Comparison of ENCODE assay signal across 9 cellular contexts in genomic region chr5:374631-375335, GRCh38. TPM values are rescaled to one million over a fixed set of nuclear protein-coding genes. Genes with fewer than 3 reads are reported as not detected.
DNase-seq lines count a peak whose midpoint lies in the region; ATAC-seq, FAIRE-seq and TF ChIP-seq lines count a peak whose summit lies in the region.
"Had no signal": no experiment of that assay in that cellular context is flagged by ENCODE, and none has a peak within 500 bp of the region (broad histone marks: within the 10 kb centered on the region; RNA-seq: fewer than 3 reads in every experiment).

No MANE protein-coding gene starts in this region.

- H3K9ac ChIP-seq in kidney (ENCODE audit: low read length in 2 of 2) (no peak overlapping the region), trophoblast cell (ENCODE audit: low read length) (no peak overlapping the region)

- peak; percentile 53 for DNase-seq in Right ventricle myocardium inferior (ENCODE audit: missing footprints)
- no peak for DNase-seq in left cardiac atrium
- DNase-seq in activated CD8-positive, alpha-beta memory T cell treated with anti-CD3 and anti-CD28 coated beads, Interleukin-2, amount 50 U/mL, for 4 hours: peak; percentile 13
- peak; percentile 68 for DNase-seq in kidney
- peak; percentile 61 for DNase-seq in upper lobe of right lung
- DNase-seq in PC-9: no peak
- DNase-seq in trophoblast cell: no peak
- no peak for DNase-seq in effector CD4-positive, alpha-beta T cell
- DNase-seq: NCI-H526 treated with DMSO at 0.1 percent for 48 hours had no signal

- H3K18ac ChIP-seq in trophoblast cell (ENCODE audit: low read length): no peak overlapping the region

- H4K8ac ChIP-seq in trophoblast cell (ENCODE audit: low read depth, low read length): no peak overlapping the region

- BruUV-seq in PC-9 (replicated peaks; lab: Mats Ljungman, UMichigan): no TSS peak

- H3K9me3 ChIP-seq in kidney (ENCODE audit: control insufficient read depth in 1 of 2, low read length in 2 of 2): no peaks in the 10 kb centered on the region
- no peaks in the 10 kb centered on the region for H3K9me3 ChIP-seq in upper lobe of right lung
- H3K9me3 ChIP-seq in PC-9 (ENCODE audit: insufficient read depth, low read depth): no peaks in the 10 kb centered on the region
- H3K9me3 ChIP-seq in trophoblast cell (ENCODE audit: insufficient read depth, low read depth, low read length): no peaks in the 10 kb centered on the region

- no peak overlapping the region for H2BK5ac ChIP-seq in trophoblast cell (ENCODE audit: low read depth, low read length, poor library complexity)

- no peaks in the 10 kb centered on the region for H3K79me2 ChIP-seq in PC-9 (ENCODE audit: low read depth)
- H3K79me2 ChIP-seq in trophoblast cell (ENCODE audit: control insufficient read depth, insufficient read depth, low read length, poor library complexity): no peaks in the 10 kb centered on the region

- FAIRE-seq in kidney (lab: Jason Lieb, UNC): no peak

- H3K4me2 ChIP-seq in PC-9 (no peak overlapping the region), trophoblast cell (ENCODE audit: low read length) (no peak overlapping the region)

- no peaks in the 10 kb centered on the region for H3K27me3 ChIP-seq in upper lobe of right lung
- H3K27me3 ChIP-seq in PC-9 (ENCODE audit: insufficient read depth, low read depth): no peaks in the 10 kb centered on the region
- peaks cover 11% of the 10 kb centered on the region for H3K27me3 ChIP-seq in trophoblast cell (ENCODE audit: insufficient read depth, low read length)

- H3F3A ChIP-seq in PC-9 (ENCODE audit: insufficient read depth, low read depth): no peaks in the 10 kb centered on the region

- no peaks in the 10 kb centered on the region for H3K4me1 ChIP-seq in kidney (ENCODE audit: control insufficient read depth in 1 of 2, insufficient read depth in 1 of 2, low read depth in 1 of 2, low read length in 2 of 2)
- peaks cover 26% of the 10 kb centered on the region for H3K4me1 ChIP-seq in upper lobe of right lung
- H3K4me1 ChIP-seq in PC-9 (replicated peaks; ENCODE audit: insufficient read depth): no peaks in the 10 kb centered on the region
- H3K4me1 ChIP-seq in trophoblast cell (ENCODE audit: control insufficient read depth in 1 of 2, insufficient read depth in 2 of 2, low read length in 2 of 2): peaks cover 9% of the 10 kb centered on the region in 2 experiments

- H4K20me1 ChIP-seq in PC-9 (ENCODE audit: insufficient read depth): peaks cover 18% of the 10 kb centered on the region

- H3K79me1 ChIP-seq in trophoblast cell (ENCODE audit: low read length): peaks cover 2% of the 10 kb centered on the region

- H2BK12ac ChIP-seq in trophoblast cell (ENCODE audit: low read length): no peak overlapping the region

- no peak overlapping the region for H3K23ac ChIP-seq in trophoblast cell (ENCODE audit: low read length)

- H3K36me3 ChIP-seq in kidney (ENCODE audit: control insufficient read depth in 1 of 2, insufficient read depth in 2 of 2, low read length in 2 of 2) (no peaks in the 10 kb centered on the region), upper lobe of right lung (no peaks in the 10 kb centered on the region), PC-9 (ENCODE audit: low read depth) (no peaks in the 10 kb centered on the region), trophoblast cell (ENCODE audit: control insufficient read depth in 1 of 2, insufficient read depth in 2 of 2, low read length in 2 of 2) (no peaks in the 10 kb centered on the region)

- H3K9me2 ChIP-seq in PC-9 (ENCODE audit: insufficient read depth): no peaks in the 10 kb centered on the region

- intact Hi-C loops in Right ventricle myocardium inferior (cut with DNase I): no loop called here
- intact Hi-C loops in left cardiac atrium (cut with DNase I): no loop called here
- intact Hi-C loops in kidney (cut with DNase I): no loop called here
- intact Hi-C loops in upper lobe of right lung (cut with DNase I): no loop called here
- intact Hi-C loops in PC-9 (cut with micrococcal nuclease; ENCODE audit: unreplicated experiment): no loop called here

- no peak overlapping the region for H4K12ac ChIP-seq in trophoblast cell (ENCODE audit: low read depth, low read length)

- H2AFZ ChIP-seq in PC-9: no peak overlapping the region
- no peak overlapping the region for H2AFZ ChIP-seq in trophoblast cell (ENCODE audit: insufficient read depth, low read length, poor library complexity)

- no CpG with 5 or more reads among the region's 19 CpGs for WGBS in trophoblast cell (ENCODE audit: extremely low coverage, insufficient coverage, insufficient read length)

- H4K91ac ChIP-seq in trophoblast cell (ENCODE audit: low read depth, low read length): no peak overlapping the region

- ATAC-seq in Right ventricle myocardium inferior: no peak
- no peak for ATAC-seq in left cardiac atrium
- ATAC-seq in upper lobe of right lung: no peak

- no peak overlapping the region for H3K4me3 ChIP-seq in kidney (ENCODE audit: low read length in 2 of 2)
- H3K4me3 ChIP-seq in upper lobe of right lung: no peak overlapping the region
- H3K4me3 ChIP-seq in PC-9: no peak overlapping the region
- H3K4me3 ChIP-seq in trophoblast cell (ENCODE audit: low read depth, low read length): no peak overlapping the region

- CTCF ChIA-PET in PC-9 (lab: Charles Lee): no interaction called here

- H2BK120ac ChIP-seq in trophoblast cell (ENCODE audit: insufficient read depth, low read length, poor library complexity): no peak overlapping the region

- H3K27ac ChIP-seq in kidney (ENCODE audit: low read depth in 2 of 2, low read length in 2 of 2) (no peak overlapping the region), upper lobe of right lung (no peak overlapping the region), PC-9 (no peak overlapping the region), trophoblast cell (ENCODE audit: low read depth, low read length) (no peak overlapping the region)

- H3K4ac ChIP-seq in trophoblast cell (ENCODE audit: low read depth, low read length): no peak overlapping the region

- POLR2A ChIA-PET in PC-9 (lab: Charles Lee; ENCODE audit: unreplicated experiment): interaction anchor here (0.6 kb wide), 2 partner anchors 8 to 756 kb away, joined by 3 read pairs; no protein-coding TSS in a partner anchor

- H2AK5ac ChIP-seq in trophoblast cell (ENCODE audit: low read length): no peak overlapping the region

- no peak for TF ChIP-seq CTCF in kidney (IDR thresholded peaks at IDR 0.05; ENCODE audit: borderline replicate concordance, extremely low read depth, insufficient read depth)
- no peak for TF ChIP-seq CTCF in upper lobe of right lung (IDR thresholded peaks at IDR 0.05)
- TF ChIP-seq CTCF in PC-9 (conservative IDR thresholded peaks at IDR 0.05): no peak

- no peak overlapping the region for H3K14ac ChIP-seq in trophoblast cell (ENCODE audit: low read length)

RNA-seq across cellular contexts. Expression of gene AHRR, which starts 53.3 kb away (rescaled TPM):
- total RNA-seq in Right ventricle myocardium inferior (2.1 TPM), left cardiac atrium (1 to 10 TPM; 1.9 to 3.8 TPM), kidney (1.7 TPM), upper lobe of right lung (11.3 TPM), PC-9 (2021) (7.2 and 13.6 TPM in 2 replicates)
- 0.71 TPM for polyA plus RNA-seq in kidney (ENCODE audit: insufficient read depth, low read depth, low replicate concordance)
- 1.1 and 1.3 TPM in 2 replicates for polyA plus RNA-seq in trophoblast cell (2013)

Comparison
In these comparisons a context has a peak if more than half of its experiments do, and no peak if none do; other contexts are left out.
1. DNase-seq: peak in Right ventricle myocardium inferior (single experiment), activated CD8-positive, alpha-beta memory T cell treated with anti-CD3 and anti-CD28 coated beads, Interleukin-2, amount 50 U/mL, for 4 hours (single experiment), kidney (single experiment) and upper lobe of right lung (single experiment); none in left cardiac atrium (single experiment), PC-9 (0 of 2), trophoblast cell (0 of 2) and effector CD4-positive, alpha-beta T cell (single experiment).